8 cellular contexts compared by ENCODE assay signal in the genomic region with DNA sequence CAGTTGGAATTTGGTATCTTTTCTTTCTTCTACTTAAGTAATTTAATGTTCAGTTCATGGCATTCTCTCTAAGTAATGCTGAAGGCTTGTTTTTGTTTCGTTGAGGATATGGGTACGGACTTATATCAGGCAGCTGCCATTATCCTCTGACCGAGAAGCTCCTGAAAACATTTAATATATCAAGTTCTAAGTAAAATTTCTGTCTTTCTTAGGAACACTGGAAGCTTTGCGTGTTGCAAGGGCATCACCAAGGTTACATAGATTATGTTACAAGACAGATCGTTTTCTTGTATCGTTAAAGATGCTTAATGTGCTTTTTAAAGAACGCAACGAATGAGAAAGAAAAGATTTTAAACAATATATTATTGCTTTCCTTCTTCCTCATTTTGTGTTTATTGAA. TPM values are rescaled to one million over a fixed set of nuclear protein-coding genes. Genes with fewer than 3 reads are reported as not detected.
DNase-seq lines count a peak whose midpoint lies in the region; ATAC-seq, FAIRE-seq and TF ChIP-seq lines count a peak whose summit lies in the region.

No MANE protein-coding gene starts in this region.

- TF ChIP-seq CTCF in AG04449 (IDR thresholded peaks at IDR 0.05; ENCODE audit: insufficient read depth, low read length, missing control alignments) (no peak), GM12878 (IDR thresholded peaks at IDR 0.05 in 2 of 3, conservative IDR thresholded peaks at IDR 0.05 in 1 of 3; ENCODE audit: control insufficient read depth in 2 of 3, extremely low read depth in 1 of 3, insufficient read depth in 1 of 3, low read depth in 3 of 3, low read length in 3 of 3) (no peak)

- no peaks in the 10 kb centered on the region; the same call in 1 of the 2 replicates for H4K20me1 ChIP-seq in GM12878 (ENCODE audit: control insufficient read depth, insufficient read depth)

- no peak for DNase-seq in AG04449 (ENCODE audit: low read depth, low spot score)
- DNase-seq in GM12878 (ENCODE audit: low read depth, low spot score): no peak
- no peak for DNase-seq in NCI-H510A (lab: John Stamatoyannopoulos, UW)
- no peak for DNase-seq in effector CD4-positive, alpha-beta T cell
- no peak for DNase-seq in GM19239 (ENCODE audit: insufficient read length, low spot score)
- DNase-seq in activated CD4-positive, CD25-positive, alpha-beta regulatory T cell treated with anti-CD3 and anti-CD28 coated beads, Interleukin-2, amount 50 U/mL, for 72 hours: no peak

- H2AFZ ChIP-seq in GM12878 (ENCODE audit: control insufficient read depth, low read depth, low read length): peak overlapping the region; percentile 86

- POLR2A ChIA-PET in AG04449 (lab: Yijun Ruan, JAX): no interaction called here
- POLR2A ChIA-PET in GM12878 (lab: Charles Lee): interaction anchor here (0.6 to 1.6 kb wide), 5 partner anchors 39 to 210 kb away, joined by 3 to 6 read pairs (median 3); no protein-coding TSS in a partner anchor

- no peak for TF ChIP-seq EP300 in GM12878 (IDR thresholded peaks at IDR 0.05; ENCODE audit: borderline replicate concordance in 1 of 2, control insufficient read depth in 1 of 2, low read depth in 2 of 2, low read length in 2 of 2)

- intact Hi-C loops in GM12878 (cut with micrococcal nuclease; ENCODE audit: unreplicated experiment): loop anchor here (1.0 to 5.0 kb wide), 2 partner anchors 102 to 404 kb away; no protein-coding TSS in a partner anchor

- H3K79me2 ChIP-seq in GM12878 (ENCODE audit: control insufficient read depth, insufficient read depth, low read length): peaks cover 34% of the 10 kb centered on the region

- no peak for ATAC-seq in GM12878

- SMC1A ChIA-PET in GM12878 (lab: Charles Lee; ENCODE audit: uncharacterized antibody, unreplicated experiment): interaction anchor here (1.2 to 1.5 kb wide), 4 partner anchors 13 to 56 kb away, joined by 4 to 6 read pairs (median 6); no protein-coding TSS in a partner anchor

- CTCF ChIA-PET in AG04449 (lab: Yijun Ruan, JAX) (interaction anchor here (0.7 kb wide), 2 partner anchors 19 to 353 kb away, joined by 3 read pairs; no protein-coding TSS in a partner anchor), GM12878 (lab: Yijun Ruan, JAX) (interaction anchor here (0.9 to 1.9 kb wide), 7 partner anchors 9 to 350 kb away, joined by 3 to 10 read pairs (median 4); no protein-coding TSS in a partner anchor)

- H3K9me3 ChIP-seq in HUES48 (ENCODE audit: control insufficient read depth, insufficient read depth, low read length) (peaks cover 8% of the 10 kb centered on the region; the same call in 1 of the 2 replicates), GM12878 (replicated peaks; ENCODE audit: control insufficient read depth, insufficient read depth, low read length) (no peaks in the 10 kb centered on the region; the same call in none of the 3 replicates), mucosa of rectum (ENCODE audit: control insufficient read depth in 2 of 2, low read length in 2 of 2) (no peaks in the 10 kb centered on the region)

- H3K27ac ChIP-seq in HUES48 (ENCODE audit: low read depth, low read length) (no peak overlapping the region), GM12878 (ENCODE audit: control insufficient read depth, insufficient read depth) (peak overlapping the region; percentile 77), mucosa of rectum (ENCODE audit: low read depth in 2 of 2, low read length in 2 of 2) (peak overlapping the region; percentile 64 to 79)

- H3K4me3 ChIP-seq in AG04449 (ENCODE audit: low read depth, low read length) (peak overlapping the region; percentile 88; the same call in 1 of the 2 replicates), HUES48 (ENCODE audit: low read depth, low read length) (peak overlapping the region; percentile 72), GM12878 (peak overlapping the region; percentile 71), mucosa of rectum (ENCODE audit: low read length in 2 of 2) (peak overlapping the region; percentile 75 to 88)

- in situ Hi-C loops in GM12878 (cut with MboI): no loop called here

- H3K9ac ChIP-seq in HUES48 (ENCODE audit: low read depth, low read length): no peak overlapping the region
- H3K9ac ChIP-seq in GM12878 (ENCODE audit: control insufficient read depth, insufficient read depth, low read length): peak overlapping the region; percentile 11; the same call in 1 of the 2 replicates
- peak overlapping the region in 1 of 2 donors; percentile 69 for H3K9ac ChIP-seq in mucosa of rectum (ENCODE audit: low read depth in 1 of 2, low read length in 2 of 2)

- H3K36me3 ChIP-seq in HUES48 (ENCODE audit: control insufficient read depth, insufficient read depth, low read length) (no peaks in the 10 kb centered on the region), GM12878 (ENCODE audit: control insufficient read depth in 2 of 2, insufficient read depth in 2 of 2, low read length in 1 of 2) (no peaks in the 10 kb centered on the region), mucosa of rectum (ENCODE audit: control insufficient read depth in 2 of 2, insufficient read depth in 2 of 2, low read length in 2 of 2) (no peaks in the 10 kb centered on the region)

- TF ChIP-seq POLR2A in GM12878 (IDR thresholded peaks at IDR 0.05; ENCODE audit: low read depth, low read length): no peak

- no peak for TF ChIP-seq RAD21 in GM12878 (IDR thresholded peaks at IDR 0.05; ENCODE audit: insufficient read depth, low read depth, low read length)

- H3K4me2 ChIP-seq in GM12878 (ENCODE audit: control insufficient read depth, insufficient read depth): peak overlapping the region; percentile 56; the same call in 1 of the 2 replicates

- peaks cover 20% of the 10 kb centered on the region for H3K4me1 ChIP-seq in HUES48 (ENCODE audit: control insufficient read depth, insufficient read depth, low read length)
- H3K4me1 ChIP-seq in GM12878 (ENCODE audit: control insufficient read depth, insufficient read depth, low read length): no peaks in the 10 kb centered on the region; the same call in 1 of the 2 replicates
- H3K4me1 ChIP-seq in mucosa of rectum (ENCODE audit: control insufficient read depth in 2 of 2, insufficient read depth in 2 of 2, low read length in 2 of 2): peaks cover 8 to 21% of the 10 kb centered on the region in 2 donors

- BruUV-seq in GM12878 (replicated peaks; lab: Mats Ljungman, UMichigan): TSS peak; percentile 97

- 54% methylated on average over 8 of the region's 8 CpGs for WGBS in GM12878 (ENCODE audit: insufficient coverage, insufficient replicate concordance, low lambda C conversion rate, missing lambda C conversion rate)

- FAIRE-seq in GM12878 (lab: Jason Lieb, UNC): no peak
- no peak for FAIRE-seq in GM19239 (lab: Jason Lieb, UNC)

- H3K27me3 ChIP-seq in HUES48 (ENCODE audit: control insufficient read depth, insufficient read depth, low read length) (peaks cover 14% of the 10 kb centered on the region), GM12878 (replicated peaks in 1 of 2; ENCODE audit: control insufficient read depth in 2 of 2, insufficient read depth in 2 of 2, low read length in 1 of 2) (no peaks in the 10 kb centered on the region), mucosa of rectum (ENCODE audit: control insufficient read depth in 2 of 2, insufficient read depth in 2 of 2, low read length in 2 of 2) (no peaks in the 10 kb centered on the region)

- RAD21 ChIA-PET in GM12878 (lab: Charles Lee; ENCODE audit: unreplicated experiment): interaction anchor here (1.1 to 2.0 kb wide), 6 partner anchors 39 to 240 kb away, joined by 3 to 11 read pairs (median 6); no protein-coding TSS in a partner anchor

TF ChIP-seq in GM12878, 131 proteins besides CTCF, POLR2A, EP300 and RAD21:
- TF ChIP-seq CEBPB (IDR thresholded peaks at IDR 0.05; ENCODE audit: borderline replicate concordance in 1 of 2, low read depth in 2 of 2, low read length in 2 of 2) (0 out of 4 replicates have a peak, but pooled peaks of 1 of the 2 experiments have one; percentile 34), HCFC1 (IDR thresholded peaks at IDR 0.05; ENCODE audit: low read length) (no peak)
- TF ChIP-seq, protein P1, sequence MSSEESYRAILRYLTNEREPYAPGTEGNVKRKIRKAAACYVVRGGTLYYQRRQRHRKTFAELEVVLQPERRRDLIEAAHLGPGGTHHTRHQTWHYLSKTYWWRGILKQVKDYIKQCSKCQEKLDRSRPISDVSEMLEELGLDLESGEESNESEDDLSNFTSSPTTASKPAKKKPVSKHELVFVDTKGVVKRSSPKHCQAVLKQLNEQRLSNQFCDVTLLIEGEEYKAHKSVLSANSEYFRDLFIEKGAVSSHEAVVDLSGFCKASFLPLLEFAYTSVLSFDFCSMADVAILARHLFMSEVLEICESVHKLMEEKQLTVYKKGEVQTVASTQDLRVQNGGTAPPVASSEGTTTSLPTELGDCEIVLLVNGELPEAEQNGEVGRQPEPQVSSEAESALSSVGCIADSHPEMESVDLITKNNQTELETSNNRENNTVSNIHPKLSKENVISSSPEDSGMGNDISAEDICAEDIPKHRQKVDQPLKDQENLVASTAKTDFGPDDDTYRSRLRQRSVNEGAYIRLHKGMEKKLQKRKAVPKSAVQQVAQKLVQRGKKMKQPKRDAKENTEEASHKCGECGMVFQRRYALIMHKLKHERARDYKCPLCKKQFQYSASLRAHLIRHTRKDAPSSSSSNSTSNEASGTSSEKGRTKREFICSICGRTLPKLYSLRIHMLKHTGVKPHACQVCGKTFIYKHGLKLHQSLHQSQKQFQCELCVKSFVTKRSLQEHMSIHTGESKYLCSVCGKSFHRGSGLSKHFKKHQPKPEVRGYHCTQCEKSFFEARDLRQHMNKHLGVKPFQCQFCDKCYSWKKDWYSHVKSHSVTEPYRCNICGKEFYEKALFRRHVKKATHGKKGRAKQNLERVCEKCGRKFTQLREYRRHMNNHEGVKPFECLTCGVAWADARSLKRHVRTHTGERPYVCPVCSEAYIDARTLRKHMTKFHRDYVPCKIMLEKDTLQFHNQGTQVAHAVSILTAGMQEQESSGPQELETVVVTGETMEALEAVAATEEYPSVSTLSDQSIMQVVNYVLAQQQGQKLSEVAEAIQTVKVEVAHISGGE (CRISPR knock-in tag; IDR thresholded peaks at IDR 0.05): no peak

RNA-seq across cellular contexts. Expression of a gene that starts 1.0 kb away (rescaled TPM):
- total RNA-seq in GM12878 (2013; cell fraction: nucleolus; rRNA removed): 73.1 and 76.8 TPM in 2 replicates
- 12.6 and 14.0 TPM in 2 replicates for total RNA-seq in GM12878 (2014; rRNA removed)
- 11.8 and 13.2 TPM in 2 replicates for total RNA-seq in GM12878 (2014; rRNA removed; fragmentation: Illumina TruSeq; extraction: Trizol)
- 27.7 and 29.7 TPM in 2 replicates for total RNA-seq in GM12878 (2021)
- polyA plus RNA-seq in GM12878 (2011; ENCODE audit: low read depth): 13.3 TPM
- polyA plus RNA-seq in GM12878 (2011; rRNA removed): 19.3 and 21.3 TPM in 2 replicates
- 30.2 and 30.3 TPM in 2 replicates for polyA plus RNA-seq in GM12878 (2011; cell fraction: cytosol; rRNA removed)
- polyA plus RNA-seq in GM12878 (2011; cell fraction: nucleus; rRNA removed): 28.2 and 29.3 TPM in 2 replicates
- polyA plus RNA-seq in GM12878 (2012): 26.0 and 28.9 TPM in 2 replicates
- 7.2 and 12.8 TPM in 2 replicates for polyA plus RNA-seq in GM12878 (2014; fragmentation: Illumina TruSeq; extraction: Trizol)
- 1 to 10 TPM in 1 of 2 experiments, under 1 TPM in 1; 0.52 to 1.2 TPM for polyA plus RNA-seq in GM12878 (2014; fragmentation: Nextera tagmentation; extraction: Ambion mirVana)
- 19.4 and 20.4 TPM in 2 replicates for polyA plus RNA-seq in GM12878 (2014; rRNA removed)
- 10 to 100 TPM; 22.6 to 23.5 TPM for polyA plus RNA-seq in GM12878 (2016; fragmentation: Nextera tagmentation; extraction: Ambion mirVana)
- polyA minus RNA-seq in GM12878 (2011; rRNA and poly(A)+ RNA removed): 20.6 and 33.0 TPM in 2 replicates
- polyA minus RNA-seq in GM12878 (2011; cell fraction: cytosol; rRNA and poly(A)+ RNA removed): 10.5 and 11.9 TPM in 2 replicates
- polyA minus RNA-seq in GM12878 (2011; cell fraction: nucleus; rRNA and poly(A)+ RNA removed): 16.3 and 27.4 TPM in 2 replicates
